Comparison of ENCODE assay signal across 8 cellular contexts in the genomic region with DNA sequence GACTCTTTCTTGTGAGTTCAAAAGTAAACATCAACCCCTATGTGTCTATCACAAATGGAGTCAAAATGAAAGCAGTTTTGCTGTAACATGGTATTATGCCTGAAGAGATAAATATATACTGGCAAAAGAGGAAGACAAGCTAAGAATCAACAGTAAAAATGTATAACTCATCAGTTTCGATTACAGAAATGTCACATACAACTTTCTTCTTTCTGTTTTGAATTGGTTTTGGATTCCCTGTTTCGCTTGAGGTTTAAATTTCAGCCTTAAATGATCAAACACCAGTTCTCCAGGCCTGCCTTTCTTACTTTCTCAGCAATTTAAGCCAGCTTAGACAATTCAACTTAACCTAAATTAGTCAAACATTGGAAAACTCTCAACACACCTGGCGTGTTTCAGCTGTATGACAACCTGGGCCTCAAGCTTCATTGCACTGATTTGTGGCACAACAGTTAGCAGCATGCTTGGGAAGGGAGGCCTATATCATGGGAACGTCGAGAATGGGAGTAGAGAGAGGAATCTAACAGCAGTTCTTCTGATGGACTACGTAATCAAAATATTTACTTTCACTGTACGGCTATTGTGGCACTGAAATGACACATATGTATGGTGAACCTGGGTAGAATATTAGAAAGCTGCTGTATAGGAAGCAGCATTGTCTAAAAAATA. TPM values are rescaled to one million over a fixed set of nuclear protein-coding genes. Genes with fewer than 3 reads are reported as not detected.
DNase-seq lines count a peak whose midpoint lies in the region; ATAC-seq and TF ChIP-seq lines count a peak whose summit lies in the region.

No MANE protein-coding gene starts in this region.

- ATAC-seq in GM19324 (IDR thresholded peaks at IDR 0.05; ENCODE audit: low FRiP score, unreplicated experiment) = peak; percentile 79
- ATAC-seq in HG02973 (IDR thresholded peaks at IDR 0.05; ENCODE audit: unreplicated experiment) = peak; percentile 93

- peak; percentile 61 for DNase-seq in OCI-M1 (lab: John Stamatoyannopoulos, UW)
- no peak for DNase-seq in sigmoid colon
- DNase-seq in NCI-H128 (lab: John Stamatoyannopoulos, UW; ENCODE audit: unreplicated experiment) = no peak
- DNase-seq in GF-D8 (lab: John Stamatoyannopoulos, UW) = no peak
- DNase-seq in effector CD4-positive, alpha-beta T cell = no peak
- no peak for DNase-seq in activated naive CD4-positive, alpha-beta T cell (lab: John Stamatoyannopoulos, UW)

- TF ChIP-seq CTCF in sigmoid colon (IDR thresholded peaks at IDR 0.05) = no peak

- intact Hi-C loops in sigmoid colon (cut with DNase I) = no loop called here

- no peak for TF ChIP-seq POLR2A in sigmoid colon (IDR thresholded peaks at IDR 0.05)

- 69% methylated on average over 7 of the region's 7 CpGs for WGBS in sigmoid colon, 2 donors

- peak overlapping the region; percentile 10 to 49 (median 24) for H3K27ac ChIP-seq in sigmoid colon

- no peak for TF ChIP-seq EP300 in sigmoid colon (IDR thresholded peaks at IDR 0.05)

- no peaks in the 10 kb centered on the region for H3K4me1 ChIP-seq in sigmoid colon

- H3K4me3 ChIP-seq in sigmoid colon = no peak overlapping the region

- H3K36me3 ChIP-seq in sigmoid colon = no peaks in the 10 kb centered on the region

- no peaks in the 10 kb centered on the region for H3K27me3 ChIP-seq in sigmoid colon

- no peaks in the 10 kb centered on the region for H3K9me3 ChIP-seq in sigmoid colon

RNA-seq across cellular contexts. Expression of a gene that starts 51.8 kb away (rescaled TPM):
- total RNA-seq in sigmoid colon = 10 to 100 TPM; 43.1 to 67.1 (median 54.0) TPM
- polyA plus RNA-seq in sigmoid colon = 10 to 100 TPM; 30.0 to 64.3 (median 42.5) TPM
